ENCODE assay signal across 8 cellular contexts in the genomic region with DNA sequence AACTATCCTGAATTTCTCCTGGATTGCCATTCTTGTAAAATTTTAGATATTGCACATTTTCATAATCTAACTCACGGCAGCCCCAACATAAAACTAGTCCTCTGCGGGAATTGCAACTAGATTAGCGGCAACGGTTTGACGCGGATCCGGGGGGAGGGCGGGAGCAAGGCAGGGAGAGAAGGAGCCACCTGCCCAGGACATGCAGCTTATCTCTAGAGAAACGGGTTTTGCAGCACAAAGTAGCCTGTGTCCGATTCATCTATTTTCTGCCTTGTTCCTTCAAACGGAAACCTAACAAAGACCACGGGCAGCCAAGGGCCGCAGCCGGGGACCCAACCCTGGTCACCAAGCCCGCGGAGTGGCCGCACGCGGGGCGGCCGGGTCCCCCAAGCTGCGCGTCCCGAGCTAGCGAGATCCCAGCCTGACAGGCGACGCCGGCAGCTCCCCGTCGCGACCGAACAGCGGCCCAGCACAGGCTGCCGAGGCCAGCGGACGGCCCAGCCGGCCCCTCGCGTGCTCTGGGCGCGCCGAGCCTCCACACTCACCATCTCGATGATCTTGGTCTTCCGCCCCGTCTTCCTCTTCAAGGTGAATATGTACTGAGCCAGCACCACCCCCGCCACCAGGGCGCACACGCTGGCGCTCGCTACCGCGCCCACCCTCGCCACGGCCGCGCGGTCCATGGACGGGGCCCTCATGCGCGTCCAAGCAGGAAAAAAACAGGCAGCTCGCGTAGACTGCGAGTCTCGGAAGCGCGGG. TPM values are rescaled to one million over a fixed set of nuclear protein-coding genes. Genes with fewer than 3 reads are reported as not detected.
A peak's percentile ranks its signal among the peaks of the same experiment; 100 is the strongest.
DNase-seq lines count a peak whose midpoint lies in the region; ATAC-seq and TF ChIP-seq lines count a peak whose summit lies in the region.

NT5C3A (minus strand) TSS at position 754 of the 759 bp plus-strand sequence; CDS start at position 683, 71 bp downstream.

- peaks cover 42% of the 10 kb centered on the region for H3K4me1 Mint-ChIP-seq in activated naive CD8-positive, alpha-beta T cell treated with anti-CD3 and anti-CD28 coated beads, Interleukin-2, amount 50 U/mL, for 24 hours

- peak within 1 kb of the TSS; percentile 80; the same call in 1 of the 2 replicates for H2AFZ ChIP-seq in OCI-LY3 (ENCODE audit: low read depth, low read length)

- H3K4me1 ChIP-seq in BLaER1, result peaks cover 22% of the 10 kb centered on the region
- H3K4me1 ChIP-seq in OCI-LY3 (ENCODE audit: low read length), result peaks cover 15% of the 10 kb centered on the region

- H3K36me3 Mint-ChIP-seq in activated naive CD8-positive, alpha-beta T cell treated with anti-CD3 and anti-CD28 coated beads, Interleukin-2, amount 50 U/mL, for 24 hours (ENCODE audit: low read depth), result peaks cover 10% of the 10 kb centered on the region

- peak; percentile 49 for DNase-seq in activated naive CD8-positive, alpha-beta T cell treated with anti-CD3 and anti-CD28 coated beads, Interleukin-2, amount 50 U/mL, for 24 hours
- peak; percentile 51 for DNase-seq in left cardiac atrium
- DNase-seq in posterior cingulate gyrus, result peak in 9 of 10 donors; percentile 11 to 91 (median 37)
- DNase-seq in middle frontal gyrus (ENCODE audit: extremely low spot score, low spot score), result no peak

- H3K27me3 ChIP-seq in BLaER1, result no peaks in the 10 kb centered on the region
- H3K27me3 ChIP-seq in OCI-LY3 (ENCODE audit: low read depth, low read length), result no peaks in the 10 kb centered on the region

- H3K36me3 ChIP-seq in BLaER1, result peaks cover 18% of the 10 kb centered on the region
- no peaks in the 10 kb centered on the region for H3K36me3 ChIP-seq in OCI-LY3 (replicated peaks; ENCODE audit: low read depth, low read length)

- H3K27ac ChIP-seq in BLaER1, result peak within 1 kb of the TSS; percentile 94
- H3K27ac ChIP-seq in OCI-LY3 (ENCODE audit: low read length), result peak within 1 kb of the TSS; percentile 83

- H3K4me3 ChIP-seq in BLaER1 (peak within 1 kb of the TSS; percentile 100), OCI-LY3 (ENCODE audit: low read length) (peak within 1 kb of the TSS; percentile 96)

- H3K79me2 ChIP-seq in OCI-LY3 (ENCODE audit: low read length), result peaks cover 52% of the 10 kb centered on the region

- ATAC-seq in GM18909 (IDR thresholded peaks at IDR 0.05; ENCODE audit: poor library complexity, unreplicated experiment) (peak; percentile 42), HG03108 (IDR thresholded peaks at IDR 0.05; ENCODE audit: unreplicated experiment) (peak; percentile 3), left cardiac atrium (peak; percentile 48 to 63)
- ATAC-seq in activated naive CD8-positive, alpha-beta T cell treated with anti-CD3 and anti-CD28 coated beads, Interleukin-2, amount 50 U/mL, for 24 hours, result no peak

- H3K9me3 ChIP-seq in BLaER1 (peaks cover 11% of the 10 kb centered on the region), OCI-LY3 (ENCODE audit: insufficient read depth, low read length) (no peaks in the 10 kb centered on the region)

- intact Hi-C loops in left cardiac atrium (cut with DNase I), result loop anchor here in 1 of 2 donors (10.0 kb wide), 1 partner anchor 117 kb away; no protein-coding TSS in a partner anchor
- intact Hi-C loops in posterior cingulate gyrus (cut with DNase I), result loop anchor here (2.0 to 5.0 kb wide), 5 partner anchors 49 to 565 kb away; partner anchors contain the start of genes AVL9, FKBP9 and KBTBD2

- H3K27ac Mint-ChIP-seq in activated naive CD8-positive, alpha-beta T cell treated with anti-CD3 and anti-CD28 coated beads, Interleukin-2, amount 50 U/mL, for 24 hours, result peak within 1 kb of the TSS; percentile 88

- peak within 1 kb of the TSS; percentile 94 for H3K4me3 Mint-ChIP-seq in activated naive CD8-positive, alpha-beta T cell treated with anti-CD3 and anti-CD28 coated beads, Interleukin-2, amount 50 U/mL, for 24 hours

- H3K27me3 Mint-ChIP-seq in activated naive CD8-positive, alpha-beta T cell treated with anti-CD3 and anti-CD28 coated beads, Interleukin-2, amount 50 U/mL, for 24 hours, result peaks cover 4% of the 10 kb centered on the region

- H3K9ac ChIP-seq in BLaER1 (peak within 1 kb of the TSS; percentile 96), OCI-LY3 (ENCODE audit: low read length) (peak within 1 kb of the TSS; percentile 88)

- H4K20me1 ChIP-seq in BLaER1 (peaks cover 52% of the 10 kb centered on the region), OCI-LY3 (ENCODE audit: insufficient read depth, low read length) (peaks cover 33% of the 10 kb centered on the region)

- H3K4me2 ChIP-seq in BLaER1 (peak within 1 kb of the TSS; percentile 94), OCI-LY3 (ENCODE audit: low read length) (peak within 1 kb of the TSS; percentile 80)

- TF ChIP-seq CTCF in OCI-LY3 (IDR thresholded peaks at IDR 0.05; ENCODE audit: low read depth, low read length), result no peak

- peaks cover 14% of the 10 kb centered on the region for H3K9me3 Mint-ChIP-seq in activated naive CD8-positive, alpha-beta T cell treated with anti-CD3 and anti-CD28 coated beads, Interleukin-2, amount 50 U/mL, for 24 hours

RNA-seq across cellular contexts. Expression of gene NT5C3A, which starts in this region (rescaled TPM):
- total RNA-seq in left cardiac atrium, result 10 to 100 TPM; 20.1 to 21.2 TPM
